ENCODE assay signal across 8 cellular contexts in genomic region chr13:24747248-24748151, GRCh38. TPM values are rescaled to one million over a fixed set of nuclear protein-coding genes. Genes with fewer than 3 reads are reported as not detected.
DNase-seq lines count a peak whose midpoint lies in the region; ATAC-seq, FAIRE-seq and TF ChIP-seq lines count a peak whose summit lies in the region.

No MANE protein-coding gene starts in this region.

- FAIRE-seq in RCC 7860 (lab: Jason Lieb, UNC) (no peak), urothelium cell line (lab: Jason Lieb, UNC) (no peak)

- H3K27me3 Mint-ChIP-seq in CD14-positive monocyte (ENCODE audit: low read depth in 3 of 3) = peaks cover 50 to 70% (median 55%) of the 10 kb centered on the region in 3 donors
- H3K27me3 Mint-ChIP-seq in activated naive CD8-positive, alpha-beta T cell treated with anti-CD3 and anti-CD28 coated beads, Interleukin-2, amount 50 U/mL, for 24 hours = peaks cover 68% of the 10 kb centered on the region

- intact Hi-C loops in CD14-positive monocyte (cut with micrococcal nuclease) = no loop called here
- intact Hi-C loops in left lung (cut with DNase I) = no loop called here

- H3K27ac ChIP-seq in HUES48 (ENCODE audit: low read depth, low read length) (no peak overlapping the region), left lung (no peak overlapping the region), urinary bladder (ENCODE audit: low read depth) (no peak overlapping the region)

- H3K27me3 ChIP-seq in HUES48 (ENCODE audit: control insufficient read depth, insufficient read depth, low read length) (peaks cover 85% of the 10 kb centered on the region), left lung (peaks cover 42 to 74% of the 10 kb centered on the region in 2 donors)

- H3K4me1 ChIP-seq in HUES48 (ENCODE audit: control insufficient read depth, insufficient read depth, low read length) (peaks cover 18% of the 10 kb centered on the region), left lung (peaks cover 10 to 22% of the 10 kb centered on the region in 2 donors), urinary bladder (ENCODE audit: insufficient read depth) (no peaks in the 10 kb centered on the region)

- DNase-seq in CD14-positive monocyte (ENCODE audit: low spot score) (no peak), left lung (peak in 1 of 2 donors; percentile 79), RCC 7860 (ENCODE audit: low spot score) (no peak), urothelium cell line (ENCODE audit: low spot score) (no peak)
- DNase-seq in activated naive CD8-positive, alpha-beta T cell treated with anti-CD3 and anti-CD28 coated beads, Interleukin-2, amount 50 U/mL, for 24 hours = peak; percentile 35

- H3K36me3 ChIP-seq in HUES48 (ENCODE audit: control insufficient read depth, insufficient read depth, low read length) (no peaks in the 10 kb centered on the region), left lung (no peaks in the 10 kb centered on the region), urinary bladder (ENCODE audit: insufficient read depth) (no peaks in the 10 kb centered on the region)

- H3K27ac Mint-ChIP-seq in CD14-positive monocyte = no peak overlapping the region
- H3K27ac Mint-ChIP-seq in activated naive CD8-positive, alpha-beta T cell treated with anti-CD3 and anti-CD28 coated beads, Interleukin-2, amount 50 U/mL, for 24 hours = no peak overlapping the region

- TF ChIP-seq CTCF in CD14-positive monocyte (IDR thresholded peaks at IDR 0.05) (no peak), left lung (IDR thresholded peaks at IDR 0.05) (no peak)

- H3K9ac ChIP-seq in HUES48 (ENCODE audit: low read depth, low read length) = no peak overlapping the region

- H3K36me3 Mint-ChIP-seq in CD14-positive monocyte = no peaks in the 10 kb centered on the region
- no peaks in the 10 kb centered on the region for H3K36me3 Mint-ChIP-seq in activated naive CD8-positive, alpha-beta T cell treated with anti-CD3 and anti-CD28 coated beads, Interleukin-2, amount 50 U/mL, for 24 hours (ENCODE audit: low read depth)

- H3K9me3 Mint-ChIP-seq in CD14-positive monocyte = peaks cover 0 to 4% (median 0%) of the 10 kb centered on the region in 7 donors
- no peaks in the 10 kb centered on the region for H3K9me3 Mint-ChIP-seq in activated naive CD8-positive, alpha-beta T cell treated with anti-CD3 and anti-CD28 coated beads, Interleukin-2, amount 50 U/mL, for 24 hours

- peak; percentile 47 for ATAC-seq in activated naive CD8-positive, alpha-beta T cell treated with anti-CD3 and anti-CD28 coated beads, Interleukin-2, amount 50 U/mL, for 24 hours
- ATAC-seq in left lung (peak; percentile 60), GM19455 (IDR thresholded peaks at IDR 0.05; ENCODE audit: unreplicated experiment) (no peak)

- under 1% methylated on average over 68 of the region's 68 CpGs for WGBS in urinary bladder

- H3K4me3 ChIP-seq in HUES48 (ENCODE audit: low read depth, low read length) (peak overlapping the region; percentile 56), left lung (peak overlapping the region; percentile 13 to 27), urinary bladder (ENCODE audit: low read depth, low read length) (peak overlapping the region; percentile 37)

- H3K4me1 Mint-ChIP-seq in CD14-positive monocyte = peaks cover 12% of the 10 kb centered on the region
- H3K4me1 Mint-ChIP-seq in activated naive CD8-positive, alpha-beta T cell treated with anti-CD3 and anti-CD28 coated beads, Interleukin-2, amount 50 U/mL, for 24 hours = peaks cover 9% of the 10 kb centered on the region

- H3K4me3 Mint-ChIP-seq in CD14-positive monocyte = peak overlapping the region; percentile 68 to 85
- H3K4me3 Mint-ChIP-seq in activated naive CD8-positive, alpha-beta T cell treated with anti-CD3 and anti-CD28 coated beads, Interleukin-2, amount 50 U/mL, for 24 hours = peak overlapping the region; percentile 53

- H3K9me3 ChIP-seq in HUES48 (ENCODE audit: control insufficient read depth, insufficient read depth, low read length) (no peaks in the 10 kb centered on the region), left lung (no peaks in the 10 kb centered on the region)

RNA-seq across cellular contexts. Expression of gene RNF17, which starts 16.5 kb away (rescaled TPM):
- polyA plus RNA-seq in CD14-positive monocyte (not detected), urinary bladder (0.16 TPM)
- total RNA-seq in left lung (not detected), urinary bladder (not detected)
